ENCODE assay signal across 8 cellular contexts in the genomic region with DNA sequence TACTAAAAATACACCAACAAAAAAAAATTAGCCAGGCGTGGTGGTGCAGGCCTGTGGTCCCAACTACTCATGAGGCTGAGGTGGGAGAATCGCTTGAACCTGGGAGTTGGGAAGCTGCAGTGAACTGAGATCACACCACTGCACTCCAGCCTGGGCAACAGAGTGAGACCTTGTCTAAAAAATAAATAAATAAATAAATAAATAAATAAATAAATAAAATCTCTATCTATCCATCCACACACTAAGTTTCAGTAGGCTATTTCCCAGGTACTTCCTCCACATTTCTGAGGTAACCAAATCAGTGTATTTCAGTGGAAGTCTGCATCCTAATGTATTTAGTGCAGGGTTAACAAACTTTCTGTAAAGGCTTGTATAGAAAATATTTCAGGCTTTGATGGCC.
"Had no signal": no experiment of that assay in that cellular context is flagged by ENCODE, and none has a peak within 500 bp of the region (broad histone marks: within the 10 kb centered on the region; RNA-seq: fewer than 3 reads in every experiment).

No MANE protein-coding gene starts in this region.

- H3K4me3 Mint-ChIP-seq: GM23338, H9, HFFc6, IgD-negative memory B cell had no signal

- DNase-seq: H9, HCEC 1CT, HFFc6, KBM-7 had no signal

- H3K4me2 ChIP-seq: GM23338 had no signal

- H3K27ac ChIP-seq: HL-60 had no signal

- H3K27ac Mint-ChIP-seq: GM23338, HFFc6 had no signal

- H3K9me3 Mint-ChIP-seq: GM23338, H9, HFFc6, IgD-negative memory B cell had no signal

- H3K27me3 Mint-ChIP-seq: IgD-negative memory B cell had no signal

- H2AFZ ChIP-seq: GM23338 had no signal

- ATAC-seq: GM23338, HepG2 had no signal

- H3K4me3 ChIP-seq: GM23338 had no signal

- H3K4me1 Mint-ChIP-seq: GM23338, H9 had no signal
